Comparison of ENCODE assay signal across 15 cellular contexts in the genomic region with DNA sequence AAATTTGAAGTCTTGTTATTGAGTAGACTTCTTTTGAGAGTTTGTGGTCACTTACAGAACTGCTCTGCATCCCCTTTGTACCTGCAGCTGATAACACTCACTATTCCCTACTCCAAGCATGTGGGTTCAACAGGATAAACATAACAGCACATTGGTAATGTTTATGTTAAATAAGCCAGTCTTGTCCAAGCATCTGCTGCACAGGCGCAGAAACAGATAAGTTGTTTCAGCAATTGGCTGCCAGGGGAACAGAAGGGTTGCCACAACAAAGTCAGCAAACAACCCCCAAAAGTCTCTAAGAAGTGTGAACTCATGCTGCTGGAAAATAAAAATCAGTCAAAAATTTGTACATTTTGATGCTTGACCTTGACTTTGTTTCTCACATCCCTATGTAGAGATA.
A peak's percentile ranks its signal among the peaks of the same experiment; 100 is the strongest.
DNase-seq lines count a peak whose midpoint lies in the region; ATAC-seq and TF ChIP-seq lines count a peak whose summit lies in the region.
"Had no signal": no experiment of that assay in that cellular context is flagged by ENCODE, and none has a peak within 500 bp of the region (broad histone marks: within the 10 kb centered on the region; RNA-seq: fewer than 3 reads in every experiment).

No MANE protein-coding gene starts in this region.

- peak; percentile 53 for DNase-seq in DMS 273 (lab: John Stamatoyannopoulos, UW; ENCODE audit: unreplicated experiment)
- DNase-seq in M059J (ENCODE audit: low read depth), result peak; percentile 69
- peak; percentile 72 for DNase-seq in choroid plexus epithelial cell (ENCODE audit: low read depth)
- DNase-seq in lung microvascular endothelial cell (ENCODE audit: low read depth in 2 of 2), result peak; percentile 52 to 78
- no peak for DNase-seq in NCI-H1930 (lab: John Stamatoyannopoulos, UW)
- no peak for DNase-seq in stimulated activated naive CD8-positive, alpha-beta T cell treated with anti-CD3 and anti-CD28 coated beads, Interleukin-15, Interleukin-2, amounts not matched to agents 100 U/mL and 50 U/mL, for 24 hours
- no peak for DNase-seq in GM19238 (ENCODE audit: insufficient read length, low spot score)
- DNase-seq in NCI-H2081 treated with DMSO at 0.1 percent for 48 hours (lab: John Stamatoyannopoulos, UW), result no peak
- DNase-seq: activated T-cell treated with anti-CD3 and anti-CD28 coated beads, Interleukin-2, amount 50 U/mL, for 48 hours; COR-L47; right lobe of liver; stimulated activated CD4-positive, alpha-beta T cell treated with anti-CD3 and anti-CD28 coated beads, Interleukin-4, amount 100 ng/mL, for 24 hours had no signal

- no peak overlapping the region for H3K4me3 ChIP-seq in choroid plexus epithelial cell (ENCODE audit: low read depth, low read length)
- H3K4me3 ChIP-seq: lung, neural progenitor cell, right lobe of liver, upper lobe of right lung had no signal

- no peak for TF ChIP-seq CTCF in choroid plexus epithelial cell (conservative IDR thresholded peaks at IDR 0.05; ENCODE audit: low read depth, low read length)

- ATAC-seq in stimulated activated naive CD8-positive, alpha-beta T cell treated with anti-CD3 and anti-CD28 coated beads, Interleukin-15, Interleukin-2, amounts not matched to agents 100 U/mL and 50 U/mL, for 24 hours, result no peak

Comparison
In these comparisons a context has a peak if more than half of its experiments do, and no peak if none do; other contexts are left out.
1. DNase-seq: peak in DMS 273 (single experiment), M059J (single experiment), choroid plexus epithelial cell (single experiment) and lung microvascular endothelial cell (2 of 2); none in NCI-H1930 (0 of 2), stimulated activated naive CD8-positive, alpha-beta T cell treated with anti-CD3 and anti-CD28 coated beads, Interleukin-15, Interleukin-2, amounts not matched to agents 100 U/mL and 50 U/mL, for 24 hours (single experiment), GM19238 (single experiment) and NCI-H2081 treated with DMSO at 0.1 percent for 48 hours (single experiment).